Comparison of ENCODE assay signal across 10 cellular contexts in the genomic region with DNA sequence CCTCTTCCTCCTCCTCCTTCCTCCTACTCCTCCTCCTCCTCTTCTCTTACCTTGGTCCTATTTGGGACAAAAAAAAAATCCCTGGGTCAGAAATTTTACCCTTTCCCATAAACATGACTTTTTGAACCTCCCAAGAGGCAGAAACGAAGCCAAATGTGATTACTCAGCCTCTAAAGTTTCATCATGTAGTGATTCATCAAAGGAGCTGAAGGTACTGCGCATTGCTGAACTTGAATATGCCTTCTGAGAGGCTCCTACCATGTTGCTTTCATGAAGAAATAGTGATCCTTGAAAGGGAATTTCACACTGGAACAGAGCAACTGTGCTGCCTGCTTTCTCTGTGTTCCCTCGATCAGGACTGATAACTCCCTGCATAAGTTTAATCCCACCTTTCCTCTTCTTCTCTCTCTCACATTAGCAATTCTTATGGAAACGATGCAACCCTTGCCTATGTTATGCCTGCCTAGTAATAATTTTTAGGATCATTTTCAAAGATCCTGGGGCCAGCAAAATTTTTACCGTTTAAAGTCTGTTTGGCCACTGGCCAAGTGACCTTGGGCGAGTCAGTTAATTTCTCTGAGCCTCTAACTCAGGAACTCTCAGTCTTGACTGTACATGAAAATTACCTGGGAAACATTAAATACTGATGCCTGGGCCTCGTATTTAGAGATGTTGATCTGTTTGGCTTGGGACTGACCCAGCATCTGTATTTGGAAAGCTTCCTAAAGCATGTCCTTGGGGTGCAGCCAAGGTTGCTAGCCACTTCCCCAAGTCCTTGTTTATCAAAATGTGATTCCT.
A peak's percentile ranks its signal among the peaks of the same experiment; 100 is the strongest.
DNase-seq lines count a peak whose midpoint lies in the region; ATAC-seq and TF ChIP-seq lines count a peak whose summit lies in the region.
"Had no signal": no experiment of that assay in that cellular context is flagged by ENCODE, and none has a peak within 500 bp of the region (broad histone marks: within the 10 kb centered on the region; RNA-seq: fewer than 3 reads in every experiment).

No MANE protein-coding gene starts in this region.

- no peaks in the 10 kb centered on the region for H3K79me1 ChIP-seq in H9 (ENCODE audit: insufficient read depth, low read depth, low read length, poor library complexity, severe bottlenecking)

- no peak overlapping the region for H2AK5ac ChIP-seq in H9 (ENCODE audit: insufficient read length, low read length)

- no peak overlapping the region for H2BK12ac ChIP-seq in H9 (ENCODE audit: insufficient read length, low read depth, low read length)

- no peaks in the 10 kb centered on the region for H3K23me2 ChIP-seq in H9 (ENCODE audit: insufficient read length, low read depth, low read length, poor library complexity, severe bottlenecking)

- H3K79me2 ChIP-seq in H9 (ENCODE audit: insufficient read depth, low read length): no peaks in the 10 kb centered on the region

- H4K8ac ChIP-seq in H9 (replicated peaks; ENCODE audit: insufficient read length, low read depth, low read length): no peak overlapping the region

- peak overlapping the region in 1 of 2 donors; percentile 26 for H3K4me3 ChIP-seq in stomach smooth muscle (ENCODE audit: low read length in 2 of 2)

- H2BK120ac ChIP-seq in H9 (ENCODE audit: low read depth, low read length, poor library complexity, severe bottlenecking): no peak overlapping the region

- peaks cover 22% of the 10 kb centered on the region for H3K27me3 Mint-ChIP-seq in activated CD4-positive, alpha-beta T cell treated with anti-CD3 and anti-CD28 coated beads for 36 hours
- H3K27me3 Mint-ChIP-seq in activated T-helper 1 cell treated with anti-CD3 and anti-CD28 coated beads, Interleukin-12 subunit alpha, Interleukin-12 subunit beta, Interleukin-2, Interleukin-4 antibody, amounts not matched to agents 30 ng/mL and 10 ng/mL and 1 ng/mL, durations not matched to agents 14 hours and 24 hours and 36 hours (ENCODE audit: insufficient read depth): peaks cover 22% of the 10 kb centered on the region
- H3K27me3 Mint-ChIP-seq in H9 (ENCODE audit: low read depth): no peaks in the 10 kb centered on the region; the same call in 1 of the 2 replicates

- no peak overlapping the region for H4K5ac ChIP-seq in H9 (ENCODE audit: insufficient read length, low read depth, low read length)

- POLR2A ChIA-PET in activated CD4-positive, alpha-beta T cell treated with anti-CD3 and anti-CD28 coated beads for 36 hours (lab: Charles Lee): interaction anchor here (0.7 kb wide), 2 partner anchors 10 to 420 kb away, joined by 13 to 18 read pairs; no protein-coding TSS in a partner anchor

- H3K4ac ChIP-seq in H9 (ENCODE audit: low read depth, low read length): no peak overlapping the region

- H3K9me3 Mint-ChIP-seq in activated CD4-positive, alpha-beta T cell treated with anti-CD3 and anti-CD28 coated beads for 36 hours (ENCODE audit: low read depth): no peaks in the 10 kb centered on the region
- peaks cover 18% of the 10 kb centered on the region for H3K9me3 Mint-ChIP-seq in activated T-helper 1 cell treated with anti-CD3 and anti-CD28 coated beads, Interleukin-12 subunit alpha, Interleukin-12 subunit beta, Interleukin-2, Interleukin-4 antibody, amounts not matched to agents 30 ng/mL and 10 ng/mL and 1 ng/mL, durations not matched to agents 14 hours and 24 hours and 36 hours
- no peaks in the 10 kb centered on the region for H3K9me3 Mint-ChIP-seq in H9

- no peak overlapping the region for H3K14ac ChIP-seq in H9 (ENCODE audit: insufficient read depth, low read length)

- peak overlapping the region; percentile 69 for H3K27ac Mint-ChIP-seq in activated CD4-positive, alpha-beta T cell treated with anti-CD3 and anti-CD28 coated beads for 36 hours
- peak overlapping the region; percentile 76 for H3K27ac Mint-ChIP-seq in activated T-helper 1 cell treated with anti-CD3 and anti-CD28 coated beads, Interleukin-12 subunit alpha, Interleukin-12 subunit beta, Interleukin-2, Interleukin-4 antibody, amounts not matched to agents 30 ng/mL and 10 ng/mL and 1 ng/mL, durations not matched to agents 14 hours and 24 hours and 36 hours
- no peak overlapping the region for H3K27ac Mint-ChIP-seq in H9
- H3K27ac Mint-ChIP-seq: activated CD8-positive, alpha-beta memory T cell treated with anti-CD3 and anti-CD28 coated beads, Interleukin-2, amount 10 ng/mL, durations not matched to agents 7 days and 5 days; B cell had no signal

- no peak overlapping the region for H2BK20ac ChIP-seq in H9 (ENCODE audit: low read depth, low read length, poor library complexity, severe bottlenecking)

- TF ChIP-seq CTCF in H9 (conservative IDR thresholded peaks at IDR 0.05): no peak

- WGBS in H9 (ENCODE audit: extremely low coverage, insufficient read length, low lambda C conversion rate): no CpG with 5 or more reads among the region's 7 CpGs

- no peak for DNase-seq in activated CD4-positive, alpha-beta T cell treated with anti-CD3 and anti-CD28 coated beads for 36 hours
- DNase-seq in activated CD4-positive, alpha-beta T cell treated with anti-CD3 and anti-CD28 coated beads, Interleukin-2, amount 50 U/mL, for 4 hours: no peak
- DNase-seq in activated T-helper 1 cell treated with anti-CD3 and anti-CD28 coated beads, Interleukin-12 subunit alpha, Interleukin-12 subunit beta, Interleukin-2, Interleukin-4 antibody, amounts not matched to agents 30 ng/mL and 10 ng/mL and 1 ng/mL, durations not matched to agents 14 hours and 24 hours and 36 hours (ENCODE audit: low spot score): no peak
- DNase-seq in left cardiac atrium (no peak), H9 (no peak)
- DNase-seq in activated CD4-positive, alpha-beta T cell treated with anti-CD3 and anti-CD28 coated beads, Interleukin-2, amount 50 U/mL, for 1 hour: no peak
- no peak for DNase-seq in effector CD8-positive, alpha-beta T cell (lab: John Stamatoyannopoulos, UW)
- DNase-seq: activated CD8-positive, alpha-beta memory T cell treated with anti-CD3 and anti-CD28 coated beads, Interleukin-2, amount 10 ng/mL, durations not matched to agents 7 days and 5 days had no signal

- intact Hi-C loops in activated CD4-positive, alpha-beta T cell treated with anti-CD3 and anti-CD28 coated beads for 36 hours (cut with DNase I, micrococcal nuclease): loop anchor here in 1 of 2 experiments (1.0 to 5.0 kb wide), 4 partner anchors 16 to 272 kb away; partner anchors contain the start of gene GPR180
- intact Hi-C loops in activated T-helper 1 cell treated with anti-CD3 and anti-CD28 coated beads, Interleukin-12 subunit alpha, Interleukin-12 subunit beta, Interleukin-2, Interleukin-4 antibody, amounts not matched to agents 30 ng/mL and 10 ng/mL and 1 ng/mL, durations not matched to agents 14 hours and 24 hours and 36 hours (cut with micrococcal nuclease): loop anchor here (1.0 to 5.0 kb wide), 5 partner anchors 13 to 538 kb away; partner anchors contain the start of gene GPR180
- intact Hi-C loops in left cardiac atrium (cut with DNase I): no loop called here

- no peak overlapping the region for H2BK5ac ChIP-seq in H9 (ENCODE audit: insufficient read length, low read length)

- no peak overlapping the region for H4K91ac ChIP-seq in H9 (ENCODE audit: insufficient read length, low read depth, low read length)

- H3K9me3 ChIP-seq in stomach smooth muscle (ENCODE audit: control insufficient read depth in 2 of 2, low read length in 2 of 2) (no peaks in the 10 kb centered on the region), H9 (ENCODE audit: control insufficient read depth, low read depth, low read length) (no peaks in the 10 kb centered on the region)

- H3K56ac ChIP-seq in H9 (ENCODE audit: insufficient read length, low read depth, low read length): no peak overlapping the region

- H3K9ac ChIP-seq in stomach smooth muscle (ENCODE audit: low read length in 2 of 2) (no peak overlapping the region), H9 (ENCODE audit: extremely low read depth, insufficient read length, low read length) (no peak overlapping the region)

- peaks cover 2% of the 10 kb centered on the region for H3K36me3 Mint-ChIP-seq in activated CD4-positive, alpha-beta T cell treated with anti-CD3 and anti-CD28 coated beads for 36 hours (ENCODE audit: low read depth)
- peaks cover 14% of the 10 kb centered on the region for H3K36me3 Mint-ChIP-seq in activated T-helper 1 cell treated with anti-CD3 and anti-CD28 coated beads, Interleukin-12 subunit alpha, Interleukin-12 subunit beta, Interleukin-2, Interleukin-4 antibody, amounts not matched to agents 30 ng/mL and 10 ng/mL and 1 ng/mL, durations not matched to agents 14 hours and 24 hours and 36 hours (ENCODE audit: low read depth)
- H3K36me3 Mint-ChIP-seq in H9 (ENCODE audit: insufficient read depth in 1 of 3, low read depth in 3 of 3): no peaks in the 10 kb centered on the region

- no peaks in the 10 kb centered on the region for H4K20me1 ChIP-seq in H9 (ENCODE audit: control insufficient read depth, insufficient read depth, insufficient read length)

- ATAC-seq in activated CD4-positive, alpha-beta T cell treated with anti-CD3 and anti-CD28 coated beads for 36 hours: peak; percentile 90
- ATAC-seq in left cardiac atrium: peak; percentile 42 to 90
- ATAC-seq: activated CD8-positive, alpha-beta memory T cell treated with anti-CD3 and anti-CD28 coated beads, Interleukin-2, amount 10 ng/mL, durations not matched to agents 7 days and 5 days had no signal

- no peak overlapping the region for H3K4me3 Mint-ChIP-seq in activated CD4-positive, alpha-beta T cell treated with anti-CD3 and anti-CD28 coated beads for 36 hours
- peak overlapping the region; percentile 66 for H3K4me3 Mint-ChIP-seq in activated T-helper 1 cell treated with anti-CD3 and anti-CD28 coated beads, Interleukin-12 subunit alpha, Interleukin-12 subunit beta, Interleukin-2, Interleukin-4 antibody, amounts not matched to agents 30 ng/mL and 10 ng/mL and 1 ng/mL, durations not matched to agents 14 hours and 24 hours and 36 hours
- no peak overlapping the region for H3K4me3 Mint-ChIP-seq in H9
- H3K4me3 Mint-ChIP-seq: activated CD8-positive, alpha-beta memory T cell treated with anti-CD3 and anti-CD28 coated beads, Interleukin-2, amount 10 ng/mL, durations not matched to agents 7 days and 5 days; B cell had no signal

- no peak overlapping the region for H3K18ac ChIP-seq in H9 (ENCODE audit: insufficient read length, low read depth, low read length)

- H2AFZ ChIP-seq in H9 (ENCODE audit: low read length): no peak overlapping the region

- CTCF ChIA-PET in activated CD4-positive, alpha-beta T cell treated with anti-CD3 and anti-CD28 coated beads for 36 hours (lab: Charles Lee): interaction anchor here (0.7 kb wide), 1 partner anchor 138 kb away, joined by 4 read pairs; no protein-coding TSS in a partner anchor

- no peak overlapping the region for H3T11ph ChIP-seq in H9 (ENCODE audit: low read length)

- no peak overlapping the region for H2BK15ac ChIP-seq in H9 (ENCODE audit: low read depth, low read length)

- H3K36me3 ChIP-seq in stomach smooth muscle (ENCODE audit: control insufficient read depth in 2 of 2, insufficient read depth in 2 of 2, low read length in 2 of 2): no peaks in the 10 kb centered on the region

- H3K27ac ChIP-seq in stomach smooth muscle (ENCODE audit: low read length) (peak overlapping the region; percentile 1), H9 (ENCODE audit: insufficient read length, low read depth, low read length) (no peak overlapping the region)

- H3K23ac ChIP-seq in H9 (ENCODE audit: insufficient read length, low read depth, low read length): no peak overlapping the region

- H3K4me1 Mint-ChIP-seq in activated CD4-positive, alpha-beta T cell treated with anti-CD3 and anti-CD28 coated beads for 36 hours: peaks cover 42% of the 10 kb centered on the region
- H3K4me1 Mint-ChIP-seq in activated T-helper 1 cell treated with anti-CD3 and anti-CD28 coated beads, Interleukin-12 subunit alpha, Interleukin-12 subunit beta, Interleukin-2, Interleukin-4 antibody, amounts not matched to agents 30 ng/mL and 10 ng/mL and 1 ng/mL, durations not matched to agents 14 hours and 24 hours and 36 hours (ENCODE audit: low read depth): peaks cover 58% of the 10 kb centered on the region
- peaks cover 9% of the 10 kb centered on the region in 2 experiments for H3K4me1 Mint-ChIP-seq in H9

- peaks cover 5% of the 10 kb centered on the region for H3K4me1 ChIP-seq in stomach smooth muscle (ENCODE audit: control insufficient read depth, insufficient read depth, low read length)
- peaks cover 4% of the 10 kb centered on the region; the same call in 1 of the 2 replicates for H3K4me1 ChIP-seq in H9 (ENCODE audit: insufficient read depth, low read length)

- H3K27me3 ChIP-seq in stomach smooth muscle (ENCODE audit: control insufficient read depth in 1 of 2, insufficient read depth in 2 of 2, low read length in 2 of 2) (no peaks in the 10 kb centered on the region), H9 (ENCODE audit: insufficient read depth, low read length) (no peaks in the 10 kb centered on the region)

- no peak overlapping the region for H3K4me2 ChIP-seq in H9 (ENCODE audit: insufficient read depth, insufficient read length, low read length)

Comparison
In these comparisons a context has a peak if more than half of its experiments do, and no peak if none do; other contexts are left out.
1. H3K27ac Mint-ChIP-seq: peak in activated CD4-positive, alpha-beta T cell treated with anti-CD3 and anti-CD28 coated beads for 36 hours (single experiment) and activated T-helper 1 cell treated with anti-CD3 and anti-CD28 coated beads, Interleukin-12 subunit alpha, Interleukin-12 subunit beta, Interleukin-2, Interleukin-4 antibody, amounts not matched to agents 30 ng/mL and 10 ng/mL and 1 ng/mL, durations not matched to agents 14 hours and 24 hours and 36 hours (single experiment); none in H9 (0 of 3).